Comparison of ENCODE assay signal across 3 cellular contexts in the genomic region with DNA sequence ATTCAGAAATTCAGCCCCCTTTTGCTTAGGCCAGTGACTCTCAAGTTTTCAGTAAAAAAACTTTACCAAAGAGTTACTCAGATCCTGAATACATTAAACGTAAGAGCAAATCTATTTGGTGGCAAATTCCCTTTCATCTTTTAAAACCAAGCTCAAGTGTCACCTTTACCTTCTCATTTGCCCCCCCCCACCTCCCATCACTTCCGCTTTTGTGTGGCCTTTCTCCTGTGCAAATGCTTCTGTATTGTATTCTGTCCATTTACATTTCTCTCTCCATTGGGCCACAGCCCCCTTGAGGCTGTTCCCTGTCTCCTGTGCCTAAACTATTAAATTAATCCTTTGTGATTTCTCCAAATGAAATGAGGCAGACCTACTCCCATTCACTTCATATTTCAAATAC.
TF ChIP-seq lines count a peak whose summit lies in the region.

No MANE protein-coding gene starts in this region.

TF ChIP-seq in SK-N-SH, 30 proteins besides CTCF, POLR2A, EP300 and RAD21:
- TF ChIP-seq, protein P1, sequence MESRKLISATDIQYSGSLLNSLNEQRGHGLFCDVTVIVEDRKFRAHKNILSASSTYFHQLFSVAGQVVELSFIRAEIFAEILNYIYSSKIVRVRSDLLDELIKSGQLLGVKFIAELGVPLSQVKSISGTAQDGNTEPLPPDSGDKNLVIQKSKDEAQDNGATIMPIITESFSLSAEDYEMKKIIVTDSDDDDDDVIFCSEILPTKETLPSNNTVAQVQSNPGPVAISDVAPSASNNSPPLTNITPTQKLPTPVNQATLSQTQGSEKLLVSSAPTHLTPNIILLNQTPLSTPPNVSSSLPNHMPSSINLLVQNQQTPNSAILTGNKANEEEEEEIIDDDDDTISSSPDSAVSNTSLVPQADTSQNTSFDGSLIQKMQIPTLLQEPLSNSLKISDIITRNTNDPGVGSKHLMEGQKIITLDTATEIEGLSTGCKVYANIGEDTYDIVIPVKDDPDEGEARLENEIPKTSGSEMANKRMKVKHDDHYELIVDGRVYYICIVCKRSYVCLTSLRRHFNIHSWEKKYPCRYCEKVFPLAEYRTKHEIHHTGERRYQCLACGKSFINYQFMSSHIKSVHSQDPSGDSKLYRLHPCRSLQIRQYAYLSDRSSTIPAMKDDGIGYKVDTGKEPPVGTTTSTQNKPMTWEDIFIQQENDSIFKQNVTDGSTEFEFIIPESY (IDR thresholded peaks at IDR 0.05; ENCODE audit: borderline replicate concordance, low read depth), result no peak
- TF ChIP-seq CHD2 (IDR thresholded peaks at IDR 0.05; ENCODE audit: low read length, partially characterized antibody), result no peak

TF ChIP-seq in SK-N-SH treated with all-trans-retinoic acid at 6 μM for 48 hours, 23 proteins besides CTCF, POLR2A, EP300 and RAD21:
- TF ChIP-seq ARNTL (CRISPR knock-in tag; IDR thresholded peaks at IDR 0.05; ENCODE audit: borderline replicate concordance, low read depth), result no peak
- TF ChIP-seq TCF4 (CRISPR knock-in tag; IDR thresholded peaks at IDR 0.05; ENCODE audit: borderline replicate concordance), result no peak
- no peak for TF ChIP-seq OSR1 (CRISPR knock-in tag; IDR thresholded peaks at IDR 0.05)
- TF ChIP-seq TOX (CRISPR knock-in tag; IDR thresholded peaks at IDR 0.05; ENCODE audit: borderline replicate concordance), result no peak
- TF ChIP-seq ZFP3 (CRISPR knock-in tag; IDR thresholded peaks at IDR 0.05), result no peak
- no peak for TF ChIP-seq ZC3H10 (CRISPR knock-in tag; IDR thresholded peaks at IDR 0.05)
- TF ChIP-seq ISL1 (CRISPR knock-in tag; IDR thresholded peaks at IDR 0.05), result no peak
- no peak for TF ChIP-seq ZNF8 (CRISPR knock-in tag; IDR thresholded peaks at IDR 0.05)
- no peak for TF ChIP-seq CSDC2 (CRISPR knock-in tag; IDR thresholded peaks at IDR 0.05)
TF ChIP-seq in SK-N-SH treated with all-trans-retinoic acid at 6 μM for 48 hours: peak in this region for 0.

TF ChIP-seq in K562, 482 proteins besides CTCF, POLR2A, EP300 and RAD21:
- peak; percentile 7; the same call in 1 of the 2 replicates for TF ChIP-seq POLR2AphosphoS5 (IDR thresholded peaks at IDR 0.05; ENCODE audit: control insufficient read depth, insufficient read depth, low read depth, low read length)
- 0 out of 2 replicates have a peak, but pooled peaks have one; percentile 6 for TF ChIP-seq VEZF1 (CRISPR knock-in tag; IDR thresholded peaks at IDR 0.05)
- TF ChIP-seq USF1 (CRISPR knock-in tag; IDR thresholded peaks at IDR 0.05), result no peak
- TF ChIP-seq ZNF57 (CRISPR knock-in tag; IDR thresholded peaks at IDR 0.05), result no peak
- no peak for TF ChIP-seq CREBBP (IDR thresholded peaks at IDR 0.05; ENCODE audit: low read depth, low read length)
- no peak for TF ChIP-seq PRPF4 (IDR thresholded peaks at IDR 0.05; ENCODE audit: insufficient read depth, low read depth, low read length, poor library complexity, severe bottlenecking)
- no peak for TF ChIP-seq ZNF253 (CRISPR knock-in tag; conservative IDR thresholded peaks at IDR 0.05)
- no peak for TF ChIP-seq ZNF347 (CRISPR knock-in tag; IDR thresholded peaks at IDR 0.05; ENCODE audit: low read depth)
- no peak for TF ChIP-seq FOXM1 (IDR thresholded peaks at IDR 0.05; ENCODE audit: low read depth)
- no peak for TF ChIP-seq FOXM1 (CRISPR knock-in tag; IDR thresholded peaks at IDR 0.05; ENCODE audit: low read depth)
- no peak for TF ChIP-seq MYC (IDR thresholded peaks at IDR 0.05; ENCODE audit: low read depth, low read length)
- TF ChIP-seq MYC (CRISPR knock-in tag; IDR thresholded peaks at IDR 0.05; ENCODE audit: borderline replicate concordance, low read depth), result no peak
- no peak for TF ChIP-seq ADNP (tag; IDR thresholded peaks at IDR 0.05)
- TF ChIP-seq MYBL2 (IDR thresholded peaks at IDR 0.05; ENCODE audit: low read depth), result no peak
- TF ChIP-seq MYBL2 (CRISPR knock-in tag; IDR thresholded peaks at IDR 0.05; ENCODE audit: borderline replicate concordance), result no peak
- peak; percentile 89 for TF ChIP-seq SPI1 (IDR thresholded peaks at IDR 0.05; ENCODE audit: borderline replicate concordance, low read depth, low read length)
- TF ChIP-seq SIN3A (IDR thresholded peaks at IDR 0.05; ENCODE audit: borderline replicate concordance in 2 of 2, control insufficient read depth in 1 of 2, low read depth in 2 of 2, low read length in 2 of 2), result no peak
- TF ChIP-seq KDM5B (IDR thresholded peaks at IDR 0.05; ENCODE audit: insufficient replicate concordance, low read depth, low read length), result no peak
- no peak for TF ChIP-seq FOXP4 (CRISPR knock-in tag; IDR thresholded peaks at IDR 0.05; ENCODE audit: borderline replicate concordance)
- TF ChIP-seq CBX5 (IDR thresholded peaks at IDR 0.05; ENCODE audit: borderline replicate concordance, low read depth), result no peak
- TF ChIP-seq POLR2AphosphoS2 (IDR thresholded peaks at IDR 0.05; ENCODE audit: low read length), result 0 out of 2 replicates have a peak, but pooled peaks have one; percentile 61
- TF ChIP-seq ZNF143 (CRISPR knock-in tag; IDR thresholded peaks at IDR 0.05), result no peak
- no peak for TF ChIP-seq POLR2H (tag; IDR thresholded peaks at IDR 0.05; ENCODE audit: low read depth)
- no peak for TF ChIP-seq RERE (CRISPR knock-in tag; IDR thresholded peaks at IDR 0.05; ENCODE audit: borderline replicate concordance)
- no peak for TF ChIP-seq KDM2B (CRISPR knock-in tag; IDR thresholded peaks at IDR 0.05)
- no peak for TF ChIP-seq RUNX1 (IDR thresholded peaks at IDR 0.05; ENCODE audit: low read depth)
- TF ChIP-seq, protein P2, sequence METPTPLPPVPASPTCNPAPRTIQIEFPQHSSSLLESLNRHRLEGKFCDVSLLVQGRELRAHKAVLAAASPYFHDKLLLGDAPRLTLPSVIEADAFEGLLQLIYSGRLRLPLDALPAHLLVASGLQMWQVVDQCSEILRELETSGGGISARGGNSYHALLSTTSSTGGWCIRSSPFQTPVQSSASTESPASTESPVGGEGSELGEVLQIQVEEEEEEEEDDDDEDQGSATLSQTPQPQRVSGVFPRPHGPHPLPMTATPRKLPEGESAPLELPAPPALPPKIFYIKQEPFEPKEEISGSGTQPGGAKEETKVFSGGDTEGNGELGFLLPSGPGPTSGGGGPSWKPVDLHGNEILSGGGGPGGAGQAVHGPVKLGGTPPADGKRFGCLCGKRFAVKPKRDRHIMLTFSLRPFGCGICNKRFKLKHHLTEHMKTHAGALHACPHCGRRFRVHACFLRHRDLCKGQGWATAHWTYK (CRISPR knock-in tag; IDR thresholded peaks at IDR 0.05), result no peak
- TF ChIP-seq TAF15 (IDR thresholded peaks at IDR 0.05; ENCODE audit: low read depth, low read length), result no peak
- TF ChIP-seq POU5F1 (IDR thresholded peaks at IDR 0.05; ENCODE audit: borderline replicate concordance, low read depth, low read length, partially characterized antibody), result no peak
- TF ChIP-seq, protein P3, sequence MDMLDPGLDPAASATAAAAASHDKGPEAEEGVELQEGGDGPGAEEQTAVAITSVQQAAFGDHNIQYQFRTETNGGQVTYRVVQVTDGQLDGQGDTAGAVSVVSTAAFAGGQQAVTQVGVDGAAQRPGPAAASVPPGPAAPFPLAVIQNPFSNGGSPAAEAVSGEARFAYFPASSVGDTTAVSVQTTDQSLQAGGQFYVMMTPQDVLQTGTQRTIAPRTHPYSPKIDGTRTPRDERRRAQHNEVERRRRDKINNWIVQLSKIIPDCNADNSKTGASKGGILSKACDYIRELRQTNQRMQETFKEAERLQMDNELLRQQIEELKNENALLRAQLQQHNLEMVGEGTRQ (CRISPR knock-in tag; IDR thresholded peaks at IDR 0.05), result no peak
- no peak for TF ChIP-seq ARID1B (IDR thresholded peaks at IDR 0.05)
- TF ChIP-seq DIDO1 (tag; IDR thresholded peaks at IDR 0.05; ENCODE audit: low read depth), result no peak
- no peak for TF ChIP-seq DACH1 (IDR thresholded peaks at IDR 0.05; ENCODE audit: partially characterized antibody)
- TF ChIP-seq EP400 (IDR thresholded peaks at IDR 0.05), result no peak
- peak; percentile 84 for TF ChIP-seq ZNF740 (CRISPR knock-in tag; IDR thresholded peaks at IDR 0.05)
- no peak for TF ChIP-seq ZNF740 (tag; IDR thresholded peaks at IDR 0.05)
- no peak for TF ChIP-seq HSF4 (CRISPR knock-in tag; IDR thresholded peaks at IDR 0.05; ENCODE audit: borderline replicate concordance)
- no peak for TF ChIP-seq BRF1 (IDR thresholded peaks at IDR 0.05; ENCODE audit: borderline replicate concordance, extremely low read depth, insufficient read length)
- no peak for TF ChIP-seq SMARCA5 (IDR thresholded peaks at IDR 0.05)
